In genomic region chr12:67592228-67593011, GRCh38 we compare ENCODE assay signal across 8 cellular contexts. TPM values are rescaled to one million over a fixed set of nuclear protein-coding genes. Genes with fewer than 3 reads are reported as not detected.
DNase-seq lines count a peak whose midpoint lies in the region; ATAC-seq and TF ChIP-seq lines count a peak whose summit lies in the region.

No MANE protein-coding gene starts in this region.

- H3K4me1 ChIP-seq in mammary epithelial cell (ENCODE audit: insufficient read depth, low read length) = peaks cover 30% of the 10 kb centered on the region

- peaks cover 27 to 39% of the 10 kb centered on the region in 2 donors for H3K4me1 Mint-ChIP-seq in natural killer cell treated with Interleukin-12 subunit alpha and Interleukin-12 subunit beta and Interleukin-15 and Interleukin-18, amount 100 ng/mL, for 72 hours (ENCODE audit: low read depth in 2 of 2)

- H4K20me1 ChIP-seq in mammary epithelial cell (ENCODE audit: insufficient read depth, low read length) = no peaks in the 10 kb centered on the region

- no peaks in the 10 kb centered on the region for H3K36me3 ChIP-seq in mammary epithelial cell (ENCODE audit: insufficient read depth, low read length)

- dilution Hi-C loops in mammary epithelial cell (cut with HindIII; ENCODE audit: low sequenced_read_pairs) = no loop called here

- H3K27me3 ChIP-seq in mammary epithelial cell (ENCODE audit: insufficient read depth, low read length) = no peaks in the 10 kb centered on the region

- peak overlapping the region; percentile 45 for H3K4me2 ChIP-seq in mammary epithelial cell (ENCODE audit: insufficient read depth, low read depth, low read length)

- peaks cover 8% of the 10 kb centered on the region for H3K9me3 Mint-ChIP-seq in natural killer cell treated with Interleukin-12 subunit alpha and Interleukin-12 subunit beta and Interleukin-15 and Interleukin-18, amount 100 ng/mL, for 72 hours

- DNase-seq in NCI-H1417 (lab: John Stamatoyannopoulos, UW) (peak in 2 of 3 experiments; percentile 34 to 66), NCI-H1417 treated with DMSO at 0.1 percent for 48 hours (lab: John Stamatoyannopoulos, UW) (no peak), HFF-Myc (ENCODE audit: extremely low read depth, low read depth) (peak; percentile 25), NCI-H2029 (lab: John Stamatoyannopoulos, UW) (peak; percentile 72), mammary epithelial cell (peak; percentile 62), MV-4-11 (lab: John Stamatoyannopoulos, UW) (no peak)
- no peak for DNase-seq in natural killer cell treated with Interleukin-12 subunit alpha and Interleukin-12 subunit beta and Interleukin-15 and Interleukin-18, amount 100 ng/mL, for 72 hours (ENCODE audit: low spot score)
- DNase-seq in activated CD4-positive, alpha-beta T cell treated with anti-CD3 and anti-CD28 coated beads for 48 hours = no peak

- H3K4me3 ChIP-seq in HFF-Myc (replicated peaks; ENCODE audit: low read depth, low read length) (no peak overlapping the region), mammary epithelial cell (replicated peaks in 1 of 3; ENCODE audit: insufficient read depth in 1 of 3, low read depth in 2 of 3, low read length in 3 of 3) (no peak overlapping the region)

- no TSS peak for BruUV-seq in mammary epithelial cell (replicated peaks; lab: Mats Ljungman, UMichigan)

- H3K27me3 Mint-ChIP-seq in natural killer cell treated with Interleukin-12 subunit alpha and Interleukin-12 subunit beta and Interleukin-15 and Interleukin-18, amount 100 ng/mL, for 72 hours = no peaks in the 10 kb centered on the region

- in situ Hi-C loops in mammary epithelial cell (cut with MboI; ENCODE audit: low sequenced_read_pairs in 2 of 2) = no loop called here

- peak; percentile 85 to 88 for ATAC-seq in natural killer cell treated with Interleukin-12 subunit alpha and Interleukin-12 subunit beta and Interleukin-15 and Interleukin-18, amount 100 ng/mL, for 72 hours

- peak overlapping the region; percentile 41 for H3K27ac ChIP-seq in mammary epithelial cell (ENCODE audit: insufficient read depth, low read depth, low read length)

- peaks cover 6% of the 10 kb centered on the region for H3K36me3 Mint-ChIP-seq in natural killer cell treated with Interleukin-12 subunit alpha and Interleukin-12 subunit beta and Interleukin-15 and Interleukin-18, amount 100 ng/mL, for 72 hours

- intact Hi-C loops in mammary epithelial cell (cut with micrococcal nuclease) = loop anchor here (1.0 to 2.0 kb wide), 2 partner anchors 56 to 76 kb away; partner anchors contain the start of gene DYRK2

- TF ChIP-seq CTCF in HFF-Myc (IDR thresholded peaks at IDR 0.05; ENCODE audit: low read depth, low read length, missing control alignments) (no peak), mammary epithelial cell (conservative IDR thresholded peaks at IDR 0.05 in 1 of 2, IDR thresholded peaks at IDR 0.05 in 1 of 2; ENCODE audit: extremely low read depth in 1 of 2, insufficient read depth in 1 of 2, low read depth in 1 of 2, low read length in 2 of 2) (no peak)

- H3K27ac Mint-ChIP-seq in natural killer cell treated with Interleukin-12 subunit alpha and Interleukin-12 subunit beta and Interleukin-15 and Interleukin-18, amount 100 ng/mL, for 72 hours = peak overlapping the region; percentile 75 to 96

- no peaks in the 10 kb centered on the region for H3K79me2 ChIP-seq in mammary epithelial cell (ENCODE audit: insufficient read depth, low read length)

- WGBS in mammary epithelial cell (ENCODE audit: low coverage, missing lambda C conversion rate) = 93% methylated on average over 2 of the region's 2 CpGs

- no peak overlapping the region for H2AFZ ChIP-seq in mammary epithelial cell (ENCODE audit: low read depth, low read length)

- no peak overlapping the region for H3K9ac ChIP-seq in mammary epithelial cell (ENCODE audit: insufficient read depth, low read length)

- no peaks in the 10 kb centered on the region for H3K9me3 ChIP-seq in mammary epithelial cell (replicated peaks; ENCODE audit: insufficient read depth, low read length)

- peak overlapping the region; percentile 69 for H3K4me3 Mint-ChIP-seq in natural killer cell treated with Interleukin-12 subunit alpha and Interleukin-12 subunit beta and Interleukin-15 and Interleukin-18, amount 100 ng/mL, for 72 hours

- CTCF ChIA-PET in mammary epithelial cell (lab: Charles Lee; ENCODE audit: low non-redundant PET) = no interaction called here

RNA-seq across cellular contexts. Expression of gene DYRK2, which starts 56.1 kb away (rescaled TPM):
- 10 to 100 TPM; 17.8 to 25.8 TPM for total RNA-seq in mammary epithelial cell
- polyA plus RNA-seq in mammary epithelial cell = 16.3 TPM
- 43.1 TPM for polyA minus RNA-seq in mammary epithelial cell
- 10 to 100 TPM; 37.1 to 56.1 TPM for total RNA-seq in natural killer cell treated with Interleukin-12 subunit alpha and Interleukin-12 subunit beta and Interleukin-15 and Interleukin-18, amount 100 ng/mL, for 72 hours

Comparison
In these comparisons a context has a peak if more than half of its experiments do, and no peak if none do; other contexts are left out.
1. DNase-seq: peak in NCI-H1417 (2 of 3), HFF-Myc (single experiment), NCI-H2029 (single experiment) and mammary epithelial cell (single experiment); none in NCI-H1417 treated with DMSO at 0.1 percent for 48 hours (single experiment), natural killer cell treated with Interleukin-12 subunit alpha and Interleukin-12 subunit beta and Interleukin-15 and Interleukin-18, amount 100 ng/mL, for 72 hours (single experiment), MV-4-11 (single experiment) and activated CD4-positive, alpha-beta T cell treated with anti-CD3 and anti-CD28 coated beads for 48 hours (single experiment).